ENCODE assay signal across 30 cellular contexts in the genomic region with DNA sequence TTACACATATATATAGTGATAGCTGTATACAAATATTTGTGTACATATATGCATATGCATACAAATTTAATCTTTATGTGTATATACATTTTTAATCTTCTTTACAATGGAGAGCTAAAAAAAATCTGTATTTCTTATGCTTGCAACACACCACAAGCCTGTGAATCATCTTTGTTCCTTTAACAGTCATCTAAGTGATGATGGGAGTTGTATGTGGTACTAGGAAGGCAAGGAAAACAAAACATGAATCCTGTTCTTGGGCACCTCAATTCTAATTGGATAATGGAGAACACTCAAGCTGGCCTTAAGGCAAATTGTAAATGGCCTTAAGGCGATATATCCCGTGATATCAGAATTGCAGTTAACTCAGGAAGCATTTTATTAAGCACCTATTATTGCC.
A peak's percentile ranks its signal among the peaks of the same experiment; 100 is the strongest.
DNase-seq lines count a peak whose midpoint lies in the region; ATAC-seq, FAIRE-seq and TF ChIP-seq lines count a peak whose summit lies in the region.
"Had no signal": no experiment of that assay in that cellular context is flagged by ENCODE, and none has a peak within 500 bp of the region (broad histone marks: within the 10 kb centered on the region; RNA-seq: fewer than 3 reads in every experiment).

No MANE protein-coding gene starts in this region.

- H3K36me3 Mint-ChIP-seq in activated CD4-positive, alpha-beta memory T cell treated with anti-CD3 and anti-CD28 coated beads, Interleukin-2, amount 10 ng/mL, durations not matched to agents 7 days and 5 days (ENCODE audit: low read depth) = no peaks in the 10 kb centered on the region
- H3K36me3 Mint-ChIP-seq in naive thymus-derived CD4-positive, alpha-beta T cell = no peaks in the 10 kb centered on the region

- H3K4me1 Mint-ChIP-seq in activated CD4-positive, alpha-beta memory T cell treated with anti-CD3 and anti-CD28 coated beads, Interleukin-2, amount 10 ng/mL, durations not matched to agents 7 days and 5 days = no peaks in the 10 kb centered on the region
- H3K4me1 Mint-ChIP-seq in naive thymus-derived CD4-positive, alpha-beta T cell = no peaks in the 10 kb centered on the region
- H3K4me1 Mint-ChIP-seq: T-helper 17 cell had no signal

- H3K36me3 ChIP-seq in bronchial epithelial cell (ENCODE audit: control insufficient read depth, insufficient read depth, low read length) = no peaks in the 10 kb centered on the region
- H3K36me3 ChIP-seq in naive thymus-derived CD4-positive, alpha-beta T cell (ENCODE audit: control insufficient read depth in 2 of 3, insufficient read depth in 3 of 3, low read length in 3 of 3) = no peaks in the 10 kb centered on the region
- H3K36me3 ChIP-seq: HAP-1, right lobe of liver had no signal

- no peak for ATAC-seq in naive thymus-derived CD4-positive, alpha-beta T cell
- ATAC-seq: activated CD4-positive, CD25-positive, alpha-beta regulatory T cell treated with anti-CD3 and anti-CD28 coated beads, Interleukin-2, amount 50 U/mL, for 24 hours; left ventricle myocardium superior; right lobe of liver; Right ventricle myocardium inferior; T-helper 17 cell had no signal

- DNase-seq in NCI-H82 (lab: John Stamatoyannopoulos, UW) (peak; percentile 17), NCI-H82 treated with DMSO at 0.1 percent for 48 hours (lab: John Stamatoyannopoulos, UW; ENCODE audit: unreplicated experiment) (no peak), bronchial epithelial cell (ENCODE audit: low read depth) (peak; percentile 79), glomerular visceral epithelial cell (ENCODE audit: extremely low spot score) (peak; percentile 26), HEK293T (ENCODE audit: extremely low spot score) (no peak), posterior vena cava (ENCODE audit: low spot score) (no peak)
- no peak for DNase-seq in activated CD4-positive, alpha-beta memory T cell treated with anti-CD3 and anti-CD28 coated beads, Interleukin-2, amount 10 ng/mL, durations not matched to agents 7 days and 5 days
- no peak for DNase-seq in naive thymus-derived CD4-positive, alpha-beta T cell
- DNase-seq: activated CD4-positive, alpha-beta T cell treated with anti-CD3 and anti-CD28 coated beads, Interleukin-2, amount 50 U/mL, for 4 hours; activated T-cell treated with anti-CD3 and anti-CD28 coated beads, Interleukin-2, amount 50 U/mL, for 48 hours; COR-L47; dorsolateral prefrontal cortex; glutamatergic neuron; Kasumi-1; left ventricle myocardium superior; NCI-H146; NCI-H446 treated with DMSO at 0.1 percent for 48 hours; NCI-H774; posterior cingulate gyrus; right lobe of liver; stimulated activated CD4-positive, alpha-beta T cell treated with anti-CD3 and anti-CD28 coated beads, Interleukin-4, amount 100 ng/mL, for 1 hour; T-helper 17 cell; trophoblast cell had no signal

- no peak overlapping the region for H3K27ac ChIP-seq in naive thymus-derived CD4-positive, alpha-beta T cell (ENCODE audit: low read depth, low read length)
- H3K27ac ChIP-seq: 22Rv1, C4-2B, dorsolateral prefrontal cortex, right lobe of liver had no signal

- no peaks in the 10 kb centered on the region for H3K27me3 ChIP-seq in bronchial epithelial cell (ENCODE audit: control insufficient read depth, insufficient read depth, low read length)
- H3K27me3 ChIP-seq in naive thymus-derived CD4-positive, alpha-beta T cell (ENCODE audit: control insufficient read depth in 2 of 2, insufficient read depth in 2 of 2, low read length in 2 of 2) = no peaks in the 10 kb centered on the region
- H3K27me3 ChIP-seq: dorsolateral prefrontal cortex, right lobe of liver had no signal

- intact Hi-C loops in posterior vena cava (cut with DNase I) = no loop called here
- intact Hi-C loops in naive thymus-derived CD4-positive, alpha-beta T cell (cut with micrococcal nuclease) = no loop called here

- TF ChIP-seq CTCF in bronchial epithelial cell (IDR thresholded peaks at IDR 0.05; ENCODE audit: insufficient read depth, low read length, severe bottlenecking) = no peak

- no peaks in the 10 kb centered on the region for H3K4me1 ChIP-seq in naive thymus-derived CD4-positive, alpha-beta T cell (ENCODE audit: control insufficient read depth in 2 of 2, insufficient read depth in 2 of 2, low read length in 2 of 2)
- H3K4me1 ChIP-seq: HAP-1, right lobe of liver had no signal

- CTCF ChIA-PET in activated CD4-positive, alpha-beta memory T cell treated with anti-CD3 and anti-CD28 coated beads, Interleukin-2, amount 10 ng/mL, durations not matched to agents 7 days and 5 days (lab: Charles Lee) = no interaction called here
- CTCF ChIA-PET in HEK293T (lab: Yijun Ruan, JAX) = interaction anchor here (0.6 kb wide), 1 partner anchor 95 kb away, joined by 3 read pairs; no protein-coding TSS in a partner anchor
- CTCF ChIA-PET in naive thymus-derived CD4-positive, alpha-beta T cell (lab: Charles Lee) = no interaction called here

- no peaks in the 10 kb centered on the region for H3K9me3 Mint-ChIP-seq in activated CD4-positive, alpha-beta memory T cell treated with anti-CD3 and anti-CD28 coated beads, Interleukin-2, amount 10 ng/mL, durations not matched to agents 7 days and 5 days
- peaks cover 0 to 2% (median 0%) of the 10 kb centered on the region in 11 donors for H3K9me3 Mint-ChIP-seq in naive thymus-derived CD4-positive, alpha-beta T cell

- H3K27ac Mint-ChIP-seq in activated CD4-positive, alpha-beta memory T cell treated with anti-CD3 and anti-CD28 coated beads, Interleukin-2, amount 10 ng/mL, durations not matched to agents 7 days and 5 days = no peak overlapping the region
- no peak overlapping the region for H3K27ac Mint-ChIP-seq in naive thymus-derived CD4-positive, alpha-beta T cell
- H3K27ac Mint-ChIP-seq: T-helper 17 cell had no signal

- peaks cover 5% of the 10 kb centered on the region for H3K27me3 Mint-ChIP-seq in activated CD4-positive, alpha-beta memory T cell treated with anti-CD3 and anti-CD28 coated beads, Interleukin-2, amount 10 ng/mL, durations not matched to agents 7 days and 5 days
- peaks cover 0 to 26% (median 3%) of the 10 kb centered on the region in 5 donors for H3K27me3 Mint-ChIP-seq in naive thymus-derived CD4-positive, alpha-beta T cell
- H3K27me3 Mint-ChIP-seq: T-helper 17 cell had no signal

- POLR2A ChIA-PET in activated CD4-positive, alpha-beta memory T cell treated with anti-CD3 and anti-CD28 coated beads, Interleukin-2, amount 10 ng/mL, durations not matched to agents 7 days and 5 days (lab: Charles Lee) = no interaction called here
- POLR2A ChIA-PET in HEK293T (lab: Yijun Ruan, JAX) = no interaction called here
- POLR2A ChIA-PET in naive thymus-derived CD4-positive, alpha-beta T cell (lab: Charles Lee) = no interaction called here

- H3K4me3 Mint-ChIP-seq in activated CD4-positive, alpha-beta memory T cell treated with anti-CD3 and anti-CD28 coated beads, Interleukin-2, amount 10 ng/mL, durations not matched to agents 7 days and 5 days = no peak overlapping the region
- H3K4me3 Mint-ChIP-seq in naive thymus-derived CD4-positive, alpha-beta T cell = no peak overlapping the region
- H3K4me3 Mint-ChIP-seq: T-helper 17 cell had no signal

- no peaks in the 10 kb centered on the region for H3K9me3 ChIP-seq in naive thymus-derived CD4-positive, alpha-beta T cell (ENCODE audit: control insufficient read depth in 2 of 3, low read length in 3 of 3)
- H3K9me3 ChIP-seq: HAP-1, right lobe of liver had no signal

- no peak overlapping the region for H3K4me3 ChIP-seq in bronchial epithelial cell (ENCODE audit: low read depth, low read length)
- no peak overlapping the region for H3K4me3 ChIP-seq in naive thymus-derived CD4-positive, alpha-beta T cell (ENCODE audit: low read length)
- H3K4me3 ChIP-seq: dorsolateral prefrontal cortex, HAP-1, right lobe of liver had no signal

- peak; percentile 58 for FAIRE-seq in bronchial epithelial cell (lab: Jason Lieb, UNC)
- FAIRE-seq: endometrium, islet of Langerhans had no signal

TF ChIP-seq in HEK293T, 16 proteins besides CTCF, POLR2A, EP300 and RAD21:
- no peak for TF ChIP-seq FOXK2 (IDR thresholded peaks at IDR 0.05)
- no peak for TF ChIP-seq SUZ12 (IDR thresholded peaks at IDR 0.05)
- no peak for TF ChIP-seq FOXM1 (IDR thresholded peaks at IDR 0.05; ENCODE audit: borderline replicate concordance)

Comparison
In these comparisons a context has a peak if more than half of its experiments do, and no peak if none do; other contexts are left out.
1. DNase-seq: peak in NCI-H82 (single experiment), bronchial epithelial cell (single experiment) and glomerular visceral epithelial cell (single experiment); none in NCI-H82 treated with DMSO at 0.1 percent for 48 hours (single experiment), activated CD4-positive, alpha-beta memory T cell treated with anti-CD3 and anti-CD28 coated beads, Interleukin-2, amount 10 ng/mL, durations not matched to agents 7 days and 5 days (single experiment), HEK293T (single experiment), posterior vena cava (single experiment) and naive thymus-derived CD4-positive, alpha-beta T cell (0 of 9).